Comparison of ENCODE assay signal across 8 cellular contexts in genomic region chr10:70106958-70107791, GRCh38. TPM values are rescaled to one million over a fixed set of nuclear protein-coding genes. Genes with fewer than 3 reads are reported as not detected.
DNase-seq lines count a peak whose midpoint lies in the region; ATAC-seq and TF ChIP-seq lines count a peak whose summit lies in the region.

No MANE protein-coding gene starts in this region.

- no peaks in the 10 kb centered on the region for H3K27me3 ChIP-seq in CD8-positive, alpha-beta memory T cell (ENCODE audit: insufficient read depth, low read length, poor library complexity, severe bottlenecking)
- H3K27me3 ChIP-seq in aorta (ENCODE audit: control insufficient read depth in 1 of 2, insufficient read depth in 2 of 2, low read length in 1 of 2): no peaks in the 10 kb centered on the region

- H3K4me3 ChIP-seq in AG04449 (ENCODE audit: low read depth, low read length) (no peak overlapping the region), fibroblast of pulmonary artery (replicated peaks; ENCODE audit: low read depth, low read length) (no peak overlapping the region), aorta (ENCODE audit: low read length in 2 of 2) (no peak overlapping the region)
- no peak overlapping the region for H3K4me3 ChIP-seq in CD8-positive, alpha-beta memory T cell (ENCODE audit: low read length)

- no peak for DNase-seq in AG04449 (ENCODE audit: low read depth, low spot score)
- DNase-seq in NCI-H146 treated with DMSO at 0.1 percent for 48 hours (lab: John Stamatoyannopoulos, UW; ENCODE audit: unreplicated experiment): peak; percentile 33
- no peak for DNase-seq in fibroblast of pulmonary artery (ENCODE audit: low read depth)
- no peak for DNase-seq in A172 (ENCODE audit: low spot score)
- no peak for DNase-seq in CD8-positive, alpha-beta memory T cell
- no peak for DNase-seq in aorta

- no peak overlapping the region for H3K4me3 Mint-ChIP-seq in CD8-positive, alpha-beta memory T cell

- H3K4me1 Mint-ChIP-seq in CD8-positive, alpha-beta memory T cell: peaks cover 0 to 26% (median 5%) of the 10 kb centered on the region in 3 donors

- ATAC-seq in GM18867 (IDR thresholded peaks at IDR 0.05; ENCODE audit: unreplicated experiment) (peak; percentile 54), HG03045 (IDR thresholded peaks at IDR 0.05; ENCODE audit: unreplicated experiment) (no peak), aorta (ENCODE audit: low FRiP score) (no peak)

- 68 to 70% methylated on average over 22 of the region's 22 CpGs for WGBS in aorta, 2 donors

- peaks cover 0 to 76% (median 13%) of the 10 kb centered on the region in 3 donors for H3K36me3 Mint-ChIP-seq in CD8-positive, alpha-beta memory T cell

- H3K27ac ChIP-seq in CD8-positive, alpha-beta memory T cell (ENCODE audit: low read depth, low read length): no peak overlapping the region
- H3K27ac ChIP-seq in aorta (ENCODE audit: low read depth in 1 of 2, low read length in 2 of 2): no peak overlapping the region

- H3K27ac Mint-ChIP-seq in CD8-positive, alpha-beta memory T cell: peak overlapping the region in 4 of 8 donors; percentile 44 to 52 (median 48)

- peaks cover 14% of the 10 kb centered on the region for H3K36me3 ChIP-seq in CD8-positive, alpha-beta memory T cell (ENCODE audit: insufficient read depth, low read length)
- peaks cover 0 to under 1% of the 10 kb centered on the region in 2 donors for H3K36me3 ChIP-seq in aorta (ENCODE audit: control insufficient read depth in 1 of 2, insufficient read depth in 2 of 2, low read length in 1 of 2)

- no peaks in the 10 kb centered on the region for H3K9me3 Mint-ChIP-seq in CD8-positive, alpha-beta memory T cell

- CTCF ChIA-PET in AG04449 (lab: Yijun Ruan, JAX): interaction anchor here (7.2 to 18.6 kb wide), 2 partner anchors 10 to 12 kb away, joined by 36 to 251 read pairs; no protein-coding TSS in a partner anchor
- CTCF ChIA-PET in CD8-positive, alpha-beta memory T cell (lab: Charles Lee): interaction anchor here (1.1 to 6.8 kb wide), 3 partner anchors 10 to 63 kb away, joined by 3 to 44 read pairs (median 3); partner anchors contain the start of gene SAR1A

- TF ChIP-seq CTCF in AG04449 (IDR thresholded peaks at IDR 0.05; ENCODE audit: insufficient read depth, low read length, missing control alignments): peak; percentile 53
- peak; percentile 39 for TF ChIP-seq CTCF in fibroblast of pulmonary artery (IDR thresholded peaks at IDR 0.05; ENCODE audit: low read length, missing control alignments)

- intact Hi-C loops in aorta (cut with DNase I): no loop called here

- H3K27me3 Mint-ChIP-seq in CD8-positive, alpha-beta memory T cell: no peaks in the 10 kb centered on the region

- POLR2A ChIA-PET in AG04449 (lab: Yijun Ruan, JAX): no interaction called here
- POLR2A ChIA-PET in CD8-positive, alpha-beta memory T cell (lab: Charles Lee): no interaction called here

- no peaks in the 10 kb centered on the region for H3K4me1 ChIP-seq in CD8-positive, alpha-beta memory T cell (ENCODE audit: insufficient read depth, low read length)
- H3K4me1 ChIP-seq in aorta (ENCODE audit: control insufficient read depth in 1 of 2, insufficient read depth in 2 of 2, low read length in 2 of 2): no peaks in the 10 kb centered on the region

- H3K9me3 ChIP-seq in CD8-positive, alpha-beta memory T cell (ENCODE audit: low read length): no peaks in the 10 kb centered on the region
- H3K9me3 ChIP-seq in aorta (ENCODE audit: control insufficient read depth, low read length): no peaks in the 10 kb centered on the region

RNA-seq across cellular contexts. Expression of gene AIFM2, which starts 25.4 kb away (rescaled TPM):
- 15.3 and 16.3 TPM in 2 replicates for total RNA-seq in A172 (2014; rRNA removed; shearing (Covaris generic))
- 10 to 100 TPM; 17.6 to 17.9 TPM for total RNA-seq in CD8-positive, alpha-beta memory T cell
- polyA plus RNA-seq in CD8-positive, alpha-beta memory T cell: 3.5 TPM
- total RNA-seq in aorta: 10 to 100 TPM; 15.0 to 15.5 TPM
- 10 to 100 TPM; 12.1 to 12.6 TPM for polyA plus RNA-seq in aorta

RNA-seq across cellular contexts. Expression of gene TYSND1, which starts 39.3 kb away (rescaled TPM):
- 16.8 and 19.1 TPM in 2 replicates for total RNA-seq in A172 (2014; rRNA removed; shearing (Covaris generic))
- total RNA-seq in CD8-positive, alpha-beta memory T cell: 10 to 100 TPM; 14.7 to 16.3 TPM
- polyA plus RNA-seq in CD8-positive, alpha-beta memory T cell: 21.1 TPM
- total RNA-seq in aorta: 10 to 100 TPM in 1 of 2 donors, 1 to 10 TPM in 1; 5.4 to 10.9 TPM
- 1 to 10 TPM; 2.1 to 9.8 TPM for polyA plus RNA-seq in aorta

RNA-seq across cellular contexts. Expression of gene MACROH2A2, which starts 54.5 kb away (rescaled TPM):
- 12.7 and 15.0 TPM in 2 replicates for total RNA-seq in A172 (2014; rRNA removed; shearing (Covaris generic))
- total RNA-seq in CD8-positive, alpha-beta memory T cell: 1 to 10 TPM; 2.9 to 3.4 TPM
- polyA plus RNA-seq in CD8-positive, alpha-beta memory T cell: 4.3 TPM
- 1 to 10 TPM; 3.5 to 5.3 TPM for total RNA-seq in aorta
- polyA plus RNA-seq in aorta: 1 to 10 TPM; 2.1 to 4.6 TPM
